In genomic region chr6:47103931-47104330, GRCh38 we compare ENCODE assay signal across 13 cellular contexts.
DNase-seq lines count a peak whose midpoint lies in the region; ATAC-seq and TF ChIP-seq lines count a peak whose summit lies in the region.
"Had no signal": no experiment of that assay in that cellular context is flagged by ENCODE, and none has a peak within 500 bp of the region (broad histone marks: within the 10 kb centered on the region; RNA-seq: fewer than 3 reads in every experiment).

No MANE protein-coding gene starts in this region.

- peak; percentile 31 to 65 (median 48) for ATAC-seq in heart left ventricle
- no peak for ATAC-seq in GM21367 (IDR thresholded peaks at IDR 0.05; ENCODE audit: unreplicated experiment)
- ATAC-seq: body of pancreas; natural killer cell treated with Interleukin-12 subunit alpha and Interleukin-12 subunit beta and Interleukin-15 and Interleukin-18, amount 100 ng/mL, for 72 hours had no signal

- no peak overlapping the region for H3K4me3 ChIP-seq in heart left ventricle
- no peak overlapping the region for H3K4me3 ChIP-seq in right atrium auricular region
- H3K4me3 ChIP-seq: body of pancreas, tibial nerve had no signal

- H3K36me3 ChIP-seq in heart left ventricle (no peaks in the 10 kb centered on the region), right atrium auricular region (no peaks in the 10 kb centered on the region)
- H3K36me3 ChIP-seq: tibial nerve had no signal

- H3K4me1 ChIP-seq in heart left ventricle (peaks cover 0 to 10% (median 0%) of the 10 kb centered on the region in 12 donors), right atrium auricular region (peaks cover 0 to 4% of the 10 kb centered on the region in 2 donors)
- H3K4me1 ChIP-seq: body of pancreas, tibial nerve had no signal

- H3K9me3 ChIP-seq in heart left ventricle (no peaks in the 10 kb centered on the region), right atrium auricular region (no peaks in the 10 kb centered on the region)
- H3K9me3 ChIP-seq: body of pancreas, tibial nerve had no signal

- peaks cover 0 to 5% (median 0%) of the 10 kb centered on the region in 9 donors for H3K27me3 ChIP-seq in heart left ventricle
- no peaks in the 10 kb centered on the region for H3K27me3 ChIP-seq in right atrium auricular region
- H3K27me3 ChIP-seq: body of pancreas, tibial nerve had no signal

- DNase-seq in heart left ventricle: no peak
- no peak for DNase-seq in right atrium auricular region (ENCODE audit: low spot score)
- peak; percentile 62 for DNase-seq in amniotic epithelial cell (ENCODE audit: low read depth)
- DNase-seq in iris pigment epithelial cell (ENCODE audit: low read depth): peak; percentile 69
- DNase-seq in NCI-H82 (lab: John Stamatoyannopoulos, UW): no peak
- DNase-seq in GM10266 (ENCODE audit: extremely low spot score): no peak
- no peak for DNase-seq in NCI-H128 (lab: John Stamatoyannopoulos, UW; ENCODE audit: unreplicated experiment)
- DNase-seq: activated CD4-positive, alpha-beta T cell treated with anti-CD3 and anti-CD28 coated beads for 48 hours; NCI-H526 had no signal

- TF ChIP-seq CTCF in heart left ventricle (IDR thresholded peaks at IDR 0.05) (no peak), right atrium auricular region (IDR thresholded peaks at IDR 0.05) (no peak), GM10266 (IDR thresholded peaks at IDR 0.05; ENCODE audit: control insufficient read depth, insufficient read depth, low read depth, missing control alignments) (no peak)

- 71 to 76% (median 73%) methylated on average over 6 of the region's 6 CpGs for WGBS in heart left ventricle, 4 donors

- no peak for TF ChIP-seq POLR2A in heart left ventricle (IDR thresholded peaks at IDR 0.05)

- H3K27ac ChIP-seq in heart left ventricle (no peak overlapping the region), right atrium auricular region (no peak overlapping the region)
- H3K27ac ChIP-seq: body of pancreas, tibial nerve had no signal

- intact Hi-C loops in heart left ventricle (cut with DNase I): no loop called here

Comparison
In these comparisons a context has a peak if more than half of its experiments do, and no peak if none do; other contexts are left out.
1. DNase-seq: peak in amniotic epithelial cell (single experiment) and iris pigment epithelial cell (single experiment); none in heart left ventricle (0 of 5), right atrium auricular region (single experiment), NCI-H82 (single experiment), GM10266 (single experiment) and NCI-H128 (single experiment).